Comparison of ENCODE assay signal across 33 cellular contexts in the genomic region with DNA sequence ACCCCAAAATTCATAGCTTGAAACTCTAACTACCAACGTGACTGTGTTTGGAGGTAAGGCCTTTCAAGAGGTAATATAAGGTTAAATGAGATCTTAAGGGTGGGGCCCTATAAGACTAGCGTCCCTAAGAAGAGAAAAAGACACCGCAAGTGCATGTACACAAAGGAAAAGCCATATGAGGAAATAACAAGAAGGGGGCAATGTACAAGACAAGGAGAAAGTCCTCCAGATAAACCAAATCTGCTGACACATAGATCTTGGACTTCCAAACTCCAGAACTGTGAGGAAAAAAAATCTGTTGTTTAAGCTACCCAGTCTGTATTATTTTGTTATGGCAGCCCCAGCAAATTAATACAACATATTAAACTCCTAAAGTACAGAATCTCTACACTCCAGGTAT.
"Had no signal": no experiment of that assay in that cellular context is flagged by ENCODE, and none has a peak within 500 bp of the region (broad histone marks: within the 10 kb centered on the region; RNA-seq: fewer than 3 reads in every experiment).

No MANE protein-coding gene starts in this region.

- H3K27ac ChIP-seq: adrenal gland, body of pancreas, esophagus muscularis mucosa, foreskin keratinocyte, gastrocnemius medialis had no signal

- H3K4me3 ChIP-seq: adrenal gland, body of pancreas, esophagus muscularis mucosa, gastrocnemius medialis, heart left ventricle had no signal

- H3K27ac Mint-ChIP-seq: activated CD4-positive, alpha-beta memory T cell treated with anti-CD3 and anti-CD28 coated beads for 36 hours; activated CD4-positive, alpha-beta T cell treated with anti-CD3 and anti-CD28 coated beads for 36 hours; activated CD4-positive, alpha-beta T cell treated with anti-CD3 and anti-CD28 coated beads, Interleukin-2, amount 10 ng/mL, durations not matched to agents 24 days and 14 days; activated CD8-positive, alpha-beta memory T cell treated with anti-CD3 and anti-CD28 coated beads, Interleukin-2, amount 10 ng/mL, durations not matched to agents 7 days and 5 days; activated CD8-positive, alpha-beta T cell treated with anti-CD3 and anti-CD28 coated beads, Interleukin-2, amount 10 ng/mL, durations not matched to agents 7 days and 5 days; activated naive CD4-positive, alpha-beta T cell treated with anti-CD3 and anti-CD28 coated beads for 36 hours; activated naive CD4-positive, alpha-beta T cell treated with anti-CD3 and anti-CD28 coated beads, Interleukin-2, amount 50 U/mL, for 24 hours; activated naive CD8-positive, alpha-beta T cell treated with anti-CD3 and anti-CD28 coated beads for 36 hours; activated naive CD8-positive, alpha-beta T cell treated with anti-CD3 and anti-CD28 coated beads, Interleukin-2, amount 50 U/mL, for 24 hours; activated T-helper 1 cell treated with anti-CD3 and anti-CD28 coated beads, Interleukin-12 subunit alpha, Interleukin-12 subunit beta, Interleukin-2, Interleukin-4 antibody, amounts not matched to agents 30 ng/mL and 10 ng/mL and 1 ng/mL, durations not matched to agents 14 hours and 24 hours and 36 hours; activated T-helper 2 cell treated with anti-CD3 and anti-CD28 coated beads, Interferon-gamma antibody, Interleukin-2, Interleukin-4, amounts not matched to agents 10 μg/mL and 5 μg/mL and 100 μg/mL, durations not matched to agents 14 hours and 24 hours and 36 hours; effector memory CD8-positive, alpha-beta T cell had no signal

- H3K4me3 Mint-ChIP-seq: activated CD4-positive, alpha-beta memory T cell treated with anti-CD3 and anti-CD28 coated beads for 36 hours; activated CD4-positive, alpha-beta T cell treated with anti-CD3 and anti-CD28 coated beads for 36 hours; activated CD4-positive, alpha-beta T cell treated with anti-CD3 and anti-CD28 coated beads, Interleukin-2, amount 10 ng/mL, durations not matched to agents 24 days and 14 days; activated CD8-positive, alpha-beta memory T cell treated with anti-CD3 and anti-CD28 coated beads, Interleukin-2, amount 10 ng/mL, durations not matched to agents 7 days and 5 days; activated CD8-positive, alpha-beta T cell treated with anti-CD3 and anti-CD28 coated beads, Interleukin-2, amount 10 ng/mL, durations not matched to agents 7 days and 5 days; activated naive CD4-positive, alpha-beta T cell treated with anti-CD3 and anti-CD28 coated beads for 36 hours; activated naive CD4-positive, alpha-beta T cell treated with anti-CD3 and anti-CD28 coated beads, Interleukin-2, amount 50 U/mL, for 24 hours; activated naive CD8-positive, alpha-beta T cell treated with anti-CD3 and anti-CD28 coated beads for 36 hours; activated naive CD8-positive, alpha-beta T cell treated with anti-CD3 and anti-CD28 coated beads, Interleukin-2, amount 50 U/mL, for 24 hours; activated T-helper 1 cell treated with anti-CD3 and anti-CD28 coated beads, Interleukin-12 subunit alpha, Interleukin-12 subunit beta, Interleukin-2, Interleukin-4 antibody, amounts not matched to agents 30 ng/mL and 10 ng/mL and 1 ng/mL, durations not matched to agents 14 hours and 24 hours and 36 hours; effector memory CD8-positive, alpha-beta T cell had no signal

- H3K9me3 Mint-ChIP-seq: activated CD4-positive, alpha-beta T cell treated with anti-CD3 and anti-CD28 coated beads, Interleukin-2, amount 10 ng/mL, durations not matched to agents 24 days and 14 days; activated naive CD4-positive, alpha-beta T cell treated with anti-CD3 and anti-CD28 coated beads, Interleukin-2, amount 50 U/mL, for 24 hours; activated T-helper 1 cell treated with anti-CD3 and anti-CD28 coated beads, Interleukin-12 subunit alpha, Interleukin-12 subunit beta, Interleukin-2, Interleukin-4 antibody, amounts not matched to agents 30 ng/mL and 10 ng/mL and 1 ng/mL, durations not matched to agents 14 hours and 24 hours and 36 hours; activated T-helper 2 cell treated with anti-CD3 and anti-CD28 coated beads, Interferon-gamma antibody, Interleukin-2, Interleukin-4, amounts not matched to agents 10 μg/mL and 5 μg/mL and 100 μg/mL, durations not matched to agents 14 hours and 24 hours and 36 hours had no signal

- H3K27me3 Mint-ChIP-seq: activated CD4-positive, alpha-beta memory T cell treated with anti-CD3 and anti-CD28 coated beads for 36 hours; activated CD4-positive, alpha-beta T cell treated with anti-CD3 and anti-CD28 coated beads for 36 hours; activated naive CD4-positive, alpha-beta T cell treated with anti-CD3 and anti-CD28 coated beads, Interleukin-2, amount 50 U/mL, for 24 hours; activated naive CD8-positive, alpha-beta T cell treated with anti-CD3 and anti-CD28 coated beads for 36 hours; activated naive CD8-positive, alpha-beta T cell treated with anti-CD3 and anti-CD28 coated beads, Interleukin-2, amount 50 U/mL, for 24 hours; effector memory CD8-positive, alpha-beta T cell had no signal

- H3K4me1 Mint-ChIP-seq: activated CD4-positive, alpha-beta T cell treated with anti-CD3 and anti-CD28 coated beads for 36 hours; activated CD4-positive, alpha-beta T cell treated with anti-CD3 and anti-CD28 coated beads, Interleukin-2, amount 10 ng/mL, durations not matched to agents 24 days and 14 days; activated CD8-positive, alpha-beta memory T cell treated with anti-CD3 and anti-CD28 coated beads, Interleukin-2, amount 10 ng/mL, durations not matched to agents 7 days and 5 days; activated naive CD4-positive, alpha-beta T cell treated with anti-CD3 and anti-CD28 coated beads, Interleukin-2, amount 50 U/mL, for 24 hours; activated naive CD8-positive, alpha-beta T cell treated with anti-CD3 and anti-CD28 coated beads for 36 hours; activated naive CD8-positive, alpha-beta T cell treated with anti-CD3 and anti-CD28 coated beads, Interleukin-2, amount 50 U/mL, for 24 hours had no signal

- H3K36me3 Mint-ChIP-seq: activated CD4-positive, alpha-beta memory T cell treated with anti-CD3 and anti-CD28 coated beads for 36 hours had no signal

- H3K27me3 ChIP-seq: adrenal gland, body of pancreas, esophagus muscularis mucosa, foreskin keratinocyte, gastrocnemius medialis, heart left ventricle had no signal

- H3K36me3 ChIP-seq: adrenal gland, esophagus muscularis mucosa, gastrocnemius medialis, heart left ventricle had no signal

- ATAC-seq: activated CD4-positive, alpha-beta T cell treated with anti-CD3 and anti-CD28 coated beads for 36 hours; activated CD8-positive, alpha-beta memory T cell treated with anti-CD3 and anti-CD28 coated beads, Interleukin-2, amount 10 ng/mL, durations not matched to agents 7 days and 5 days; activated CD8-positive, alpha-beta T cell treated with anti-CD3 and anti-CD28 coated beads, Interleukin-2, amount 10 ng/mL, durations not matched to agents 7 days and 5 days; activated naive CD8-positive, alpha-beta T cell treated with anti-CD3 and anti-CD28 coated beads, Interleukin-2, amount 50 U/mL, for 24 hours; body of pancreas; effector memory CD8-positive, alpha-beta T cell; foreskin keratinocyte; gastrocnemius medialis; heart left ventricle had no signal

- DNase-seq: activated CD4-positive, alpha-beta memory T cell treated with anti-CD3 and anti-CD28 coated beads for 36 hours; activated CD4-positive, alpha-beta T cell treated with anti-CD3 and anti-CD28 coated beads for 36 hours; activated CD4-positive, alpha-beta T cell treated with anti-CD3 and anti-CD28 coated beads, Interleukin-2, amount 10 ng/mL, durations not matched to agents 24 days and 14 days; activated CD4-positive, CD25-positive, alpha-beta regulatory T cell; activated CD4-positive, CD25-positive, alpha-beta regulatory T cell treated with anti-CD3 and anti-CD28 coated beads, Interleukin-2, amount 50 U/mL, for 72 hours; activated CD8-positive, alpha-beta memory T cell treated with anti-CD3 and anti-CD28 coated beads, Interleukin-2, amount 10 ng/mL, durations not matched to agents 7 days and 5 days; activated CD8-positive, alpha-beta memory T cell treated with anti-CD3 and anti-CD28 coated beads, Interleukin-2, amount 50 U/mL, for 4 hours; activated CD8-positive, alpha-beta T cell treated with anti-CD3 and anti-CD28 coated beads, Interleukin-2, amount 10 ng/mL, durations not matched to agents 7 days and 5 days; activated effector memory CD4-positive, alpha-beta T cell treated with anti-CD3 and anti-CD28 coated beads, Interleukin-2, amount 50 U/mL, for 16 hours; activated naive CD4-positive, alpha-beta T cell treated with anti-CD3 and anti-CD28 coated beads for 36 hours; activated naive CD8-positive, alpha-beta T cell treated with anti-CD3 and anti-CD28 coated beads for 36 hours; activated naive CD8-positive, alpha-beta T cell treated with anti-CD3 and anti-CD28 coated beads, Interleukin-2, amount 50 U/mL, for 24 hours; activated T-cell treated with anti-CD3 and anti-CD28 coated beads, Interleukin-2, amount 50 U/mL, for 1 hour; activated T-cell treated with anti-CD3 and anti-CD28 coated beads, Interleukin-2, amount 50 U/mL, for 48 hours; adrenal gland; amygdala; aorta; body of pancreas; caudate nucleus; cortex of kidney; dermis blood vessel endothelial cell; effector CD4-positive, alpha-beta T cell; effector memory CD8-positive, alpha-beta T cell; erythroblast; foreskin keratinocyte; gastrocnemius medialis; glutamatergic neuron; heart left ventricle; T-helper 2 cell had no signal

- H3K9me3 ChIP-seq: adrenal gland, body of pancreas, gastrocnemius medialis had no signal

- H3K4me1 ChIP-seq: body of pancreas, esophagus muscularis mucosa, foreskin keratinocyte, gastrocnemius medialis had no signal
